Comparison of ENCODE assay signal across 13 cellular contexts in the genomic region with DNA sequence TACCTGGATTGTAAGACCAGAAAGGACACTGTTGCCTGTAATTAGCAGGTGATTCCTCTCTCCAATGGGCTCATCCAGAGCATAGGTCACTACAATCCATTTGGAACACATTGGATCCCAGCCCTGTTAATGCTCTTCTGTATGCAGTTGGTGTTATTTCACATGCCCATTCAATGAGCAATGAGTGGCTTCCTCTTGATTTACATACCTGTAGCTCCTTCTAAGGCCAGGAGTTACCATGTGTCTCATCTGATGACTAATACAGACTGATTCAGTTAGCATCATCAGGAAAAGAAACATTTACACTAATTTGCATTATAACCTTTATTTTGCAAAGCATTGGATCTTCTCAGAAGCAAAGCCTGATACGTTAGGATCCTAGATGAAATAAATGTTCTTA.
"Had no signal": no experiment of that assay in that cellular context is flagged by ENCODE, and none has a peak within 500 bp of the region (broad histone marks: within the 10 kb centered on the region; RNA-seq: fewer than 3 reads in every experiment).

No MANE protein-coding gene starts in this region.

- H3K4me1 ChIP-seq: gastrocnemius medialis, lower lobe of right lung, tibial artery, uterus had no signal

- H3K9me3 ChIP-seq: gastrocnemius medialis, lower lobe of right lung, neutrophil, right atrium auricular region, tibial artery, uterus had no signal

- DNase-seq: activated CD4-positive, alpha-beta T cell treated with anti-CD3 and anti-CD28 coated beads, Interleukin-2, amount 50 U/mL, for 1 hour; gastrocnemius medialis; lower lobe of right lung; naive thymus-derived CD4-positive, alpha-beta T cell; T-helper 17 cell; tibial artery; uterus had no signal

- H3K36me3 Mint-ChIP-seq: activated naive CD8-positive, alpha-beta T cell; naive thymus-derived CD4-positive, alpha-beta T cell; WTC11 had no signal

- H3K4me1 Mint-ChIP-seq: naive thymus-derived CD4-positive, alpha-beta T cell; T-helper 17 cell had no signal

- H3K9me3 Mint-ChIP-seq: WTC11 had no signal

- H3K4me3 ChIP-seq: gastrocnemius medialis, lower lobe of right lung, right atrium auricular region, skin epidermis, tibial artery, uterus had no signal

- H3K27ac Mint-ChIP-seq: activated naive CD8-positive, alpha-beta T cell; naive thymus-derived CD4-positive, alpha-beta T cell; T-helper 17 cell; WTC11 had no signal

- FAIRE-seq: endometrium had no signal

- H3K27ac ChIP-seq: gastrocnemius medialis, lower lobe of right lung, neutrophil, right atrium auricular region, tibial artery, uterus had no signal

- H3K27me3 ChIP-seq: gastrocnemius medialis, neutrophil, right atrium auricular region, tibial artery, uterus had no signal

- ATAC-seq: gastrocnemius medialis; lower lobe of right lung; naive thymus-derived CD4-positive, alpha-beta T cell; T-helper 17 cell; WTC11 had no signal

- H3K36me3 ChIP-seq: gastrocnemius medialis, lower lobe of right lung, neutrophil, right atrium auricular region, tibial artery, uterus had no signal

- H3K4me3 Mint-ChIP-seq: activated naive CD8-positive, alpha-beta T cell; naive thymus-derived CD4-positive, alpha-beta T cell; T-helper 17 cell; WTC11 had no signal
